ENCODE assay signal across 25 cellular contexts in genomic region chr13:98795220-98795619, GRCh38. TPM values are rescaled to one million over a fixed set of nuclear protein-coding genes. Genes with fewer than 3 reads are reported as not detected.
"Had no signal": no experiment of that assay in that cellular context is flagged by ENCODE, and none has a peak within 500 bp of the region (broad histone marks: within the 10 kb centered on the region; RNA-seq: fewer than 3 reads in every experiment).

No MANE protein-coding gene starts in this region.

- H3K27ac Mint-ChIP-seq: naive thymus-derived CD8-positive, alpha-beta T cell; natural killer cell treated with Interleukin-12 subunit alpha and Interleukin-12 subunit beta and Interleukin-15 and Interleukin-18, amount 100 ng/mL, for 72 hours; nephron progenitor cell; progenitor cell of endocrine pancreas; stimulated activated memory B cell treated with anti-CD40 and anti-IgM and Interleukin-4, amounts not matched to agents 10 μg/mL and 1 μg/mL and 100 μg/mL, for 72 hours had no signal

- H3K9me3 Mint-ChIP-seq: natural killer cell treated with Interleukin-12 subunit alpha and Interleukin-12 subunit beta and Interleukin-15 and Interleukin-18, amount 100 ng/mL, for 72 hours; nephron progenitor cell; neural crest cell; stimulated activated memory B cell treated with anti-CD40 and anti-IgM and Interleukin-4, amounts not matched to agents 10 μg/mL and 1 μg/mL and 100 μg/mL, for 72 hours had no signal

- ATAC-seq: naive thymus-derived CD8-positive, alpha-beta T cell; natural killer cell treated with Interleukin-12 subunit alpha and Interleukin-12 subunit beta and Interleukin-15 and Interleukin-18, amount 100 ng/mL, for 72 hours; psoas muscle; stimulated activated memory B cell treated with anti-CD40 and anti-IgM and Interleukin-4, amounts not matched to agents 10 μg/mL and 1 μg/mL and 100 μg/mL, for 72 hours; stimulated activated naive CD8-positive, alpha-beta T cell treated with anti-CD3 and anti-CD28 coated beads, Interleukin-15, amount 100 ng/mL, for 72 hours; stimulated activated naive CD8-positive, alpha-beta T cell treated with anti-CD3 and anti-CD28 coated beads, Interleukin-15, Interleukin-2, amounts not matched to agents 100 U/mL and 50 U/mL, for 24 hours had no signal

- DNase-seq: naive B cell; naive thymus-derived CD8-positive, alpha-beta T cell; nephron progenitor cell; nucleus accumbens; ovary; posterior cingulate gyrus; psoas muscle; right lobe of liver; spleen; stimulated activated CD4-positive, alpha-beta T cell treated with anti-CD3 and anti-CD28 coated beads, Interleukin-12 subunit alpha, Interleukin-12 subunit beta, amount 100 ng/mL, for 4 hours; stimulated activated CD4-positive, alpha-beta T cell treated with anti-CD3 and anti-CD28 coated beads, Interleukin-1b, Interleukin-23, amount 100 ng/mL, for 48 hours; stimulated activated CD4-positive, alpha-beta T cell treated with anti-CD3 and anti-CD28 coated beads, Interleukin-4, amount 100 ng/mL, for 1 hour; stimulated activated CD4-positive, alpha-beta T cell treated with anti-CD3 and anti-CD28 coated beads, Interleukin-4, amount 100 ng/mL, for 4 hours; stimulated activated CD8-positive, alpha-beta memory T cell treated with anti-CD3 and anti-CD28 coated beads, Interleukin-4, amount 100 ng/mL, for 48 hours; stimulated activated naive CD4-positive, alpha-beta T cell; stimulated activated naive CD8-positive, alpha-beta T cell treated with anti-CD3 and anti-CD28 coated beads, Interleukin-15, amount 100 ng/mL, for 72 hours; stimulated activated naive CD8-positive, alpha-beta T cell treated with anti-CD3 and anti-CD28 coated beads, Interleukin-15, Interleukin-2, amounts not matched to agents 100 U/mL and 50 U/mL, for 24 hours; substantia nigra; tibial artery; transverse colon; upper lobe of left lung had no signal

- H3K4me1 Mint-ChIP-seq: naive B cell; neural crest cell; stimulated activated memory B cell treated with anti-CD40 and anti-IgM and Interleukin-4, amounts not matched to agents 10 μg/mL and 1 μg/mL and 100 μg/mL, for 72 hours had no signal

- H3K27me3 Mint-ChIP-seq: naive B cell; naive thymus-derived CD8-positive, alpha-beta T cell; natural killer cell treated with Interleukin-12 subunit alpha and Interleukin-12 subunit beta and Interleukin-15 and Interleukin-18, amount 100 ng/mL, for 72 hours; progenitor cell of endocrine pancreas; stimulated activated memory B cell treated with anti-CD40 and anti-IgM and Interleukin-4, amounts not matched to agents 10 μg/mL and 1 μg/mL and 100 μg/mL, for 72 hours; stimulated activated naive CD8-positive, alpha-beta T cell treated with anti-CD3 and anti-CD28 coated beads, Interleukin-15, amount 100 ng/mL, for 72 hours had no signal

- H3K4me3 Mint-ChIP-seq: naive B cell; naive thymus-derived CD8-positive, alpha-beta T cell; natural killer cell treated with Interleukin-12 subunit alpha and Interleukin-12 subunit beta and Interleukin-15 and Interleukin-18, amount 100 ng/mL, for 72 hours; nephron progenitor cell; neural crest cell; stimulated activated memory B cell treated with anti-CD40 and anti-IgM and Interleukin-4, amounts not matched to agents 10 μg/mL and 1 μg/mL and 100 μg/mL, for 72 hours; stimulated activated naive CD8-positive, alpha-beta T cell treated with anti-CD3 and anti-CD28 coated beads, Interleukin-15, amount 100 ng/mL, for 72 hours had no signal

RNA-seq across cellular contexts. Expression of gene SLC15A1, which starts 42.7 kb away (rescaled TPM):
- total RNA-seq: naive thymus-derived CD8-positive, alpha-beta T cell; natural killer cell treated with Interleukin-12 subunit alpha and Interleukin-12 subunit beta and Interleukin-15 and Interleukin-18, amount 100 ng/mL, for 72 hours; neural crest cell; psoas muscle; spleen had no signal
